ENCODE assay signal across 9 cellular contexts in genomic region chr15:23073890-23074631, GRCh38. TPM values are rescaled to one million over a fixed set of nuclear protein-coding genes. Genes with fewer than 3 reads are reported as not detected.
DNase-seq lines count a peak whose midpoint lies in the region; ATAC-seq and TF ChIP-seq lines count a peak whose summit lies in the region.
"Had no signal": no experiment of that assay in that cellular context is flagged by ENCODE, and none has a peak within 500 bp of the region (broad histone marks: within the 10 kb centered on the region; RNA-seq: fewer than 3 reads in every experiment).

No MANE protein-coding gene starts in this region.

- peak; percentile 75 for ATAC-seq in stimulated activated effector memory CD8-positive, alpha-beta T cell treated with anti-CD3 and anti-CD28 coated beads, Interleukin-12 subunit alpha, Interleukin-12 subunit beta, amount 100 ng/mL, for 72 hours
- no peak for ATAC-seq in GM18519 (IDR thresholded peaks at IDR 0.05; ENCODE audit: low FRiP score, unreplicated experiment)

- H3K27ac Mint-ChIP-seq in stimulated activated effector memory CD8-positive, alpha-beta T cell treated with anti-CD3 and anti-CD28 coated beads, Interleukin-12 subunit alpha, Interleukin-12 subunit beta, amount 100 ng/mL, for 72 hours = no peak overlapping the region
- H3K27ac Mint-ChIP-seq: mesothelial cell of epicardium had no signal

- no peaks in the 10 kb centered on the region for H3K27me3 ChIP-seq in mammary epithelial cell (ENCODE audit: insufficient read depth, low read length)

- no TSS peak for BruUV-seq in mammary epithelial cell (replicated peaks; lab: Mats Ljungman, UMichigan)

- in situ Hi-C loops in mammary epithelial cell (cut with MboI; ENCODE audit: low sequenced_read_pairs in 2 of 2) = loop anchor here (10.0 kb wide), 2 partner anchors 49 to 59 kb away; no protein-coding TSS in a partner anchor

- no peak overlapping the region for H3K27ac ChIP-seq in mammary epithelial cell (ENCODE audit: insufficient read depth, low read depth, low read length)

- no peaks in the 10 kb centered on the region for H3K36me3 ChIP-seq in mammary epithelial cell (ENCODE audit: insufficient read depth, low read length)

- no peaks in the 10 kb centered on the region for H3K4me1 ChIP-seq in mammary epithelial cell (ENCODE audit: insufficient read depth, low read length)

- no peak overlapping the region for H3K9ac ChIP-seq in mammary epithelial cell (ENCODE audit: insufficient read depth, low read length)

- 14% methylated on average over 22 of the region's 24 CpGs for WGBS in mammary epithelial cell (ENCODE audit: low coverage, missing lambda C conversion rate)

- no peak overlapping the region for H3K4me2 ChIP-seq in mammary epithelial cell (ENCODE audit: insufficient read depth, low read depth, low read length)

- no peaks in the 10 kb centered on the region for H4K20me1 ChIP-seq in mammary epithelial cell (ENCODE audit: insufficient read depth, low read length)

- H3K79me2 ChIP-seq in mammary epithelial cell (ENCODE audit: insufficient read depth, low read length) = no peaks in the 10 kb centered on the region

- H3K9me3 ChIP-seq in mammary epithelial cell (replicated peaks; ENCODE audit: insufficient read depth, low read length) = no peaks in the 10 kb centered on the region

- CTCF ChIA-PET in mammary epithelial cell (lab: Charles Lee; ENCODE audit: low non-redundant PET) = no interaction called here

- dilution Hi-C loops in mammary epithelial cell (cut with HindIII; ENCODE audit: low sequenced_read_pairs) = no loop called here

- intact Hi-C loops in mammary epithelial cell (cut with micrococcal nuclease) = no loop called here

- no peak overlapping the region for H3K4me3 ChIP-seq in mammary epithelial cell (replicated peaks in 1 of 3; ENCODE audit: insufficient read depth in 1 of 3, low read depth in 2 of 3, low read length in 3 of 3)

- H3K9me3 Mint-ChIP-seq in stimulated activated effector memory CD8-positive, alpha-beta T cell treated with anti-CD3 and anti-CD28 coated beads, Interleukin-12 subunit alpha, Interleukin-12 subunit beta, amount 100 ng/mL, for 72 hours = no peaks in the 10 kb centered on the region

- no peak overlapping the region for H2AFZ ChIP-seq in mammary epithelial cell (ENCODE audit: low read depth, low read length)

- H3K4me1 Mint-ChIP-seq in stimulated activated effector memory CD8-positive, alpha-beta T cell treated with anti-CD3 and anti-CD28 coated beads, Interleukin-12 subunit alpha, Interleukin-12 subunit beta, amount 100 ng/mL, for 72 hours = no peaks in the 10 kb centered on the region

- H3K36me3 Mint-ChIP-seq in stimulated activated effector memory CD8-positive, alpha-beta T cell treated with anti-CD3 and anti-CD28 coated beads, Interleukin-12 subunit alpha, Interleukin-12 subunit beta, amount 100 ng/mL, for 72 hours = no peaks in the 10 kb centered on the region
- H3K36me3 Mint-ChIP-seq: mesothelial cell of epicardium had no signal

- DNase-seq in NCI-H82 (lab: John Stamatoyannopoulos, UW) (peak; percentile 7), NCI-H82 treated with DMSO at 0.1 percent for 48 hours (lab: John Stamatoyannopoulos, UW; ENCODE audit: unreplicated experiment) (no peak), NCI-H2107 (lab: John Stamatoyannopoulos, UW) (peak; percentile 54), mammary epithelial cell (peak; percentile 15), NCI-H1930 (lab: John Stamatoyannopoulos, UW) (no peak), COLO829 (ENCODE audit: low spot score) (no peak)
- DNase-seq in stimulated activated effector memory CD8-positive, alpha-beta T cell treated with anti-CD3 and anti-CD28 coated beads, Interleukin-12 subunit alpha, Interleukin-12 subunit beta, amount 100 ng/mL, for 72 hours (ENCODE audit: low spot score in 2 of 2) = no peak

- TF ChIP-seq CTCF in mammary epithelial cell (conservative IDR thresholded peaks at IDR 0.05 in 1 of 2, IDR thresholded peaks at IDR 0.05 in 1 of 2; ENCODE audit: extremely low read depth in 1 of 2, insufficient read depth in 1 of 2, low read depth in 1 of 2, low read length in 2 of 2) = no peak

- H3K4me3 Mint-ChIP-seq in stimulated activated effector memory CD8-positive, alpha-beta T cell treated with anti-CD3 and anti-CD28 coated beads, Interleukin-12 subunit alpha, Interleukin-12 subunit beta, amount 100 ng/mL, for 72 hours = no peak overlapping the region
- H3K4me3 Mint-ChIP-seq: mesothelial cell of epicardium had no signal

RNA-seq across cellular contexts. Expression of gene TUBGCP5, which starts 34.7 kb away (rescaled TPM):
- 10 to 100 TPM; 17.0 to 21.5 TPM for total RNA-seq in mammary epithelial cell
- polyA plus RNA-seq in mammary epithelial cell = 16.9 TPM
- polyA minus RNA-seq in mammary epithelial cell = 17.7 TPM

Comparison
In these comparisons a context has a peak if more than half of its experiments do, and no peak if none do; other contexts are left out.
1. DNase-seq: peak in NCI-H82 (single experiment), NCI-H2107 (single experiment) and mammary epithelial cell (single experiment); none in NCI-H82 treated with DMSO at 0.1 percent for 48 hours (single experiment), stimulated activated effector memory CD8-positive, alpha-beta T cell treated with anti-CD3 and anti-CD28 coated beads, Interleukin-12 subunit alpha, Interleukin-12 subunit beta, amount 100 ng/mL, for 72 hours (0 of 2), NCI-H1930 (0 of 2) and COLO829 (single experiment).